In genomic region chr4:85741921-85742591, GRCh38 we compare ENCODE assay signal across 10 cellular contexts.
DNase-seq lines count a peak whose midpoint lies in the region; ATAC-seq and TF ChIP-seq lines count a peak whose summit lies in the region.
"Had no signal": no experiment of that assay in that cellular context is flagged by ENCODE, and none has a peak within 500 bp of the region (broad histone marks: within the 10 kb centered on the region; RNA-seq: fewer than 3 reads in every experiment).

No MANE protein-coding gene starts in this region.

- TF ChIP-seq CTCF in SU-DHL-6 (IDR thresholded peaks at IDR 0.05; ENCODE audit: insufficient read depth, low read length, poor library complexity, severe bottlenecking): no peak
- TF ChIP-seq CTCF in hepatocyte (IDR thresholded peaks at IDR 0.05; ENCODE audit: poor library complexity): no peak

- H3K36me3 ChIP-seq in SU-DHL-6 (ENCODE audit: low read length) (no peaks in the 10 kb centered on the region), hepatocyte (replicated peaks; ENCODE audit: insufficient read depth, low read depth) (no peaks in the 10 kb centered on the region)
- H3K36me3 ChIP-seq: neural progenitor cell had no signal

- H3F3A ChIP-seq in SU-DHL-6 (ENCODE audit: insufficient read depth): peaks cover 19% of the 10 kb centered on the region

- no peaks in the 10 kb centered on the region; the same call in 1 of the 2 replicates for H3K79me2 ChIP-seq in SU-DHL-6 (ENCODE audit: insufficient read depth, low read length)
- H3K79me2 ChIP-seq in hepatocyte: no peaks in the 10 kb centered on the region

- WGBS in hepatocyte (ENCODE audit: low lambda C conversion rate, missing lambda C conversion rate): 87% methylated on average over 5 of the region's 5 CpGs

- no peak overlapping the region for H3K27ac Mint-ChIP-seq in natural killer cell treated with Interleukin-12 subunit alpha and Interleukin-12 subunit beta and Interleukin-15 and Interleukin-18, amount 100 ng/mL, for 72 hours
- H3K27ac Mint-ChIP-seq: neural progenitor cell; T-helper 1 cell treated with Interleukin-12 subunit alpha and Interleukin-12 subunit beta and Interleukin-4 antibody, amounts not matched to agents 30 μg/mL and 1 μg/mL, for 36 hours had no signal

- peak overlapping the region; percentile 44 for H3K4me2 ChIP-seq in SU-DHL-6 (ENCODE audit: low read depth, low read length, poor library complexity, severe bottlenecking)
- no peak overlapping the region for H3K4me2 ChIP-seq in hepatocyte
- H3K4me2 ChIP-seq: neural progenitor cell had no signal

- no peak overlapping the region for H2AFZ ChIP-seq in SU-DHL-6 (ENCODE audit: low read depth, low read length, severe bottlenecking)
- H2AFZ ChIP-seq in hepatocyte: no peak overlapping the region
- H2AFZ ChIP-seq: neural progenitor cell had no signal

- H3K9me3 ChIP-seq in SU-DHL-6 (ENCODE audit: insufficient read depth, low read length) (no peaks in the 10 kb centered on the region), hepatocyte (ENCODE audit: low read depth) (no peaks in the 10 kb centered on the region)

- no peak overlapping the region for H3K4me3 Mint-ChIP-seq in natural killer cell treated with Interleukin-12 subunit alpha and Interleukin-12 subunit beta and Interleukin-15 and Interleukin-18, amount 100 ng/mL, for 72 hours
- H3K4me3 Mint-ChIP-seq: neural progenitor cell; T-helper 1 cell treated with Interleukin-12 subunit alpha and Interleukin-12 subunit beta and Interleukin-4 antibody, amounts not matched to agents 30 μg/mL and 1 μg/mL, for 36 hours had no signal

- no peaks in the 10 kb centered on the region for H3K4me1 Mint-ChIP-seq in natural killer cell treated with Interleukin-12 subunit alpha and Interleukin-12 subunit beta and Interleukin-15 and Interleukin-18, amount 100 ng/mL, for 72 hours (ENCODE audit: low read depth in 2 of 2)

- peaks cover 5% of the 10 kb centered on the region for H3K36me3 Mint-ChIP-seq in natural killer cell treated with Interleukin-12 subunit alpha and Interleukin-12 subunit beta and Interleukin-15 and Interleukin-18, amount 100 ng/mL, for 72 hours
- H3K36me3 Mint-ChIP-seq: neural progenitor cell had no signal

- no peaks in the 10 kb centered on the region for H3K4me1 ChIP-seq in hepatocyte (ENCODE audit: insufficient read depth)
- H3K4me1 ChIP-seq: neural progenitor cell had no signal

- H3K9me3 Mint-ChIP-seq in natural killer cell treated with Interleukin-12 subunit alpha and Interleukin-12 subunit beta and Interleukin-15 and Interleukin-18, amount 100 ng/mL, for 72 hours: peaks cover 5% of the 10 kb centered on the region
- H3K9me3 Mint-ChIP-seq: neural progenitor cell; T-helper 1 cell treated with Interleukin-12 subunit alpha and Interleukin-12 subunit beta and Interleukin-4 antibody, amounts not matched to agents 30 μg/mL and 1 μg/mL, for 36 hours had no signal

- H4K20me1 ChIP-seq in SU-DHL-6 (ENCODE audit: low read depth, low read length) (no peaks in the 10 kb centered on the region), hepatocyte (ENCODE audit: insufficient read depth, poor library complexity, severe bottlenecking) (no peaks in the 10 kb centered on the region)

- no peak overlapping the region for H3K27ac ChIP-seq in SU-DHL-6 (ENCODE audit: low read depth, low read length)
- no peak overlapping the region for H3K27ac ChIP-seq in hepatocyte
- peak overlapping the region; percentile 50 for H3K27ac ChIP-seq in temporal lobe (ENCODE audit: low read depth, low read length)
- H3K27ac ChIP-seq: neural progenitor cell had no signal

- H3K27me3 ChIP-seq in SU-DHL-6 (ENCODE audit: low read length) (no peaks in the 10 kb centered on the region), hepatocyte (no peaks in the 10 kb centered on the region)
- H3K27me3 ChIP-seq: neural progenitor cell had no signal

- H3K9me2 ChIP-seq in SU-DHL-6 (replicated peaks; ENCODE audit: insufficient read depth, low read length) (no peaks in the 10 kb centered on the region), hepatocyte (replicated peaks; ENCODE audit: insufficient read depth) (no peaks in the 10 kb centered on the region)

- H3K4me3 ChIP-seq in SU-DHL-6 (ENCODE audit: insufficient read depth, low read length, poor library complexity, severe bottlenecking): no peak overlapping the region
- H3K4me3 ChIP-seq in hepatocyte: no peak overlapping the region
- H3K4me3 ChIP-seq: neural progenitor cell had no signal

- DNase-seq in NCI-H2227 (lab: John Stamatoyannopoulos, UW; ENCODE audit: unreplicated experiment): peak; percentile 32
- DNase-seq in NCI-H2227 treated with DMSO at 0.1 percent for 48 hours (lab: John Stamatoyannopoulos, UW): no peak
- DNase-seq in hepatocyte (ENCODE audit: low spot score): peak; percentile 20
- DNase-seq in natural killer cell treated with Interleukin-12 subunit alpha and Interleukin-12 subunit beta and Interleukin-15 and Interleukin-18, amount 100 ng/mL, for 72 hours (ENCODE audit: low spot score): no peak
- DNase-seq in activated CD8-positive, alpha-beta memory T cell treated with anti-CD3 and anti-CD28 coated beads, Interleukin-2, amount 50 U/mL, for 48 hours: no peak
- DNase-seq in amniotic stem cell (lab: John Stamatoyannopoulos, UW): no peak

- no peak for ATAC-seq in natural killer cell treated with Interleukin-12 subunit alpha and Interleukin-12 subunit beta and Interleukin-15 and Interleukin-18, amount 100 ng/mL, for 72 hours

- H3K27me3 Mint-ChIP-seq in natural killer cell treated with Interleukin-12 subunit alpha and Interleukin-12 subunit beta and Interleukin-15 and Interleukin-18, amount 100 ng/mL, for 72 hours: no peaks in the 10 kb centered on the region

- H3K9ac ChIP-seq in SU-DHL-6 (ENCODE audit: low read length): no peak overlapping the region
- H3K9ac ChIP-seq: neural progenitor cell had no signal

Comparison
In these comparisons a context has a peak if more than half of its experiments do, and no peak if none do; other contexts are left out.
1. DNase-seq: peak in NCI-H2227 (single experiment) and hepatocyte (single experiment); none in NCI-H2227 treated with DMSO at 0.1 percent for 48 hours (single experiment), natural killer cell treated with Interleukin-12 subunit alpha and Interleukin-12 subunit beta and Interleukin-15 and Interleukin-18, amount 100 ng/mL, for 72 hours (single experiment), activated CD8-positive, alpha-beta memory T cell treated with anti-CD3 and anti-CD28 coated beads, Interleukin-2, amount 50 U/mL, for 48 hours (single experiment) and amniotic stem cell (single experiment).